In the genomic region with DNA sequence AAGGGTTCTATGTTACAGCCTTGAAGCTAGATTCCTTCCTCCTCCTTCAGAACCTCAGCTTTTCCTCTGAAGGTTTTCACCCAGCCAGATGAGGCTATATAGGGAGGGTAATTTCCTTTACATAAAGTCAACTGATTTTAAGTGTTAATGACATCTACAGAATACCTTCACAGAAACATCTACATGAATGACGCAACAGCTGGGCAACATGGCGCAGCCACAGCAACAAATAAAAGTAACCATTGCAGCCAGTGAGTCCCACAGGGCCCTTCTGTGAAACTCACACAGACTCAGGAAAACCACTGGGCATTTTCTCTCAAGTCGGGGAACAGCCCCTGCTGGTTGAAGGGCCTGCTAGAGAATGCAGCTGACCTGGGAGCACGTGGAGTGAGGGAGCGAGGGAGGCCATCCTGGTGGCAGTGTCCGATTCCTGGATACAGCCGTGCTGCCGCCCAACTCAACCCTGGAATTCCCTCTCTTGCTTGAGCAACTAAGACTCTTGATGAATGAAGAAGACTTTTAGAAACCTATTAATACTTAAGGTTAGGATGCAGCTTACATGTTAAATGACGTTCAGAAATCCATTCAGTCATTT, we compare ENCODE assay signal across 41 cellular contexts.
"Had no signal": no experiment of that assay in that cellular context is flagged by ENCODE, and none has a peak within 500 bp of the region (broad histone marks: within the 10 kb centered on the region; RNA-seq: fewer than 3 reads in every experiment).

No MANE protein-coding gene starts in this region.

- ATAC-seq: activated naive CD4-positive, alpha-beta T cell treated with anti-CD3 and anti-CD28 coated beads, Interleukin-2, amount 50 U/mL, for 72 hours; activated naive CD8-positive, alpha-beta T cell treated with anti-CD3 and anti-CD28 coated beads, Interleukin-2, amount 50 U/mL, for 24 hours; activated T-cell treated with anti-CD3 and anti-CD28 coated beads, Interleukin-2, amount 50 U/mL, for 4 hours; activated T-cell treated with anti-CD3 and anti-CD28 coated beads, Interleukin-2, amount 50 U/mL, for 72 hours; activated T-helper 17 cell treated with anti-CD3 and anti-CD28 coated beads, Interleukin-2, amount 50 U/mL, for 72 hours; body of pancreas had no signal

- H3K36me3 ChIP-seq: adrenal gland, ascending aorta, brain microvascular endothelial cell, breast epithelium, cardiac muscle cell had no signal

- H3K27me3 Mint-ChIP-seq: activated naive CD4-positive, alpha-beta T cell treated with anti-CD3 and anti-CD28 coated beads, Interleukin-2, amount 10 ng/mL, durations not matched to agents 7 days and 5 days; activated naive CD4-positive, alpha-beta T cell treated with anti-CD3 and anti-CD28 coated beads, Interleukin-2, amount 50 U/mL, for 24 hours; activated naive CD8-positive, alpha-beta T cell treated with anti-CD3 and anti-CD28 coated beads for 36 hours; activated T-cell treated with anti-CD3 and anti-CD28 coated beads, Interleukin-2, amount 50 U/mL, for 24 hours; brain had no signal

- H3K27me3 ChIP-seq: adrenal gland, ascending aorta, body of pancreas, brain microvascular endothelial cell, breast epithelium, cardiac muscle cell had no signal

- H3K27ac Mint-ChIP-seq: activated naive CD4-positive, alpha-beta T cell treated with anti-CD3 and anti-CD28 coated beads for 36 hours; activated naive CD4-positive, alpha-beta T cell treated with anti-CD3 and anti-CD28 coated beads, Interleukin-2, amount 10 ng/mL, durations not matched to agents 7 days and 5 days; activated naive CD4-positive, alpha-beta T cell treated with anti-CD3 and anti-CD28 coated beads, Interleukin-2, amount 50 U/mL, for 24 hours; activated naive CD4-positive, alpha-beta T cell treated with anti-CD3 and anti-CD28 coated beads, Interleukin-2, amount 50 U/mL, for 72 hours; activated naive CD8-positive, alpha-beta T cell; activated naive CD8-positive, alpha-beta T cell treated with anti-CD3 and anti-CD28 coated beads for 36 hours; activated naive CD8-positive, alpha-beta T cell treated with anti-CD3 and anti-CD28 coated beads, Interleukin-2, amount 10 ng/mL, durations not matched to agents 7 days and 5 days; activated naive CD8-positive, alpha-beta T cell treated with anti-CD3 and anti-CD28 coated beads, Interleukin-2, amount 50 U/mL, for 24 hours; activated T-cell treated with anti-CD3 and anti-CD28 coated beads, Interleukin-2, amount 50 U/mL, for 24 hours; activated T-cell treated with anti-CD3 and anti-CD28 coated beads, Interleukin-2, amount 50 U/mL, for 72 hours; activated T-helper 1 cell treated with anti-CD3 and anti-CD28 coated beads, Interleukin-12 subunit alpha, Interleukin-12 subunit beta, Interleukin-2, Interleukin-4 antibody, amounts not matched to agents 30 ng/mL and 10 ng/mL and 1 ng/mL, durations not matched to agents 14 hours and 24 hours and 36 hours; activated T-helper 17 cell treated with anti-CD3 and anti-CD28 coated beads, Interleukin-2, amount 50 U/mL, for 72 hours; activated T-helper 2 cell treated with anti-CD3 and anti-CD28 coated beads, Interferon-gamma antibody, Interleukin-2, Interleukin-4, amounts not matched to agents 10 μg/mL and 5 μg/mL and 100 μg/mL, durations not matched to agents 14 hours and 24 hours and 36 hours; brain had no signal

- DNase-seq: activated effector memory CD4-positive, alpha-beta T cell treated with anti-CD3 and anti-CD28 coated beads, Interleukin-2, amount 50 U/mL, for 16 hours; activated effector memory CD4-positive, alpha-beta T cell treated with Interleukin-2 at 50 U/mL for 16 hours; activated gamma-delta T cell; activated gamma-delta T cell treated with Interleukin-2 at 50 U/mL for 16 hours; activated naive CD4-positive, alpha-beta T cell; activated naive CD4-positive, alpha-beta T cell treated with anti-CD3 and anti-CD28 coated beads for 36 hours; activated naive CD4-positive, alpha-beta T cell treated with anti-CD3 and anti-CD28 coated beads, Interleukin-2, amount 10 ng/mL, durations not matched to agents 7 days and 5 days; activated naive CD4-positive, alpha-beta T cell treated with anti-CD3 and anti-CD28 coated beads, Interleukin-2, amount 50 U/mL, for 16 hours; activated naive CD4-positive, alpha-beta T cell treated with Interleukin-2 at 50 U/mL for 16 hours; activated naive CD8-positive, alpha-beta T cell treated with anti-CD3 and anti-CD28 coated beads for 36 hours; activated naive CD8-positive, alpha-beta T cell treated with anti-CD3 and anti-CD28 coated beads, Interleukin-2, amount 10 ng/mL, durations not matched to agents 7 days and 5 days; activated naive CD8-positive, alpha-beta T cell treated with anti-CD3 and anti-CD28 coated beads, Interleukin-2, amount 50 U/mL, for 24 hours; activated T-cell treated with anti-CD3 and anti-CD28 coated beads for 4 hours; activated T-cell treated with anti-CD3 and anti-CD28 coated beads, Interleukin-2, amount 50 U/mL, for 1 hour; activated T-cell treated with anti-CD3 and anti-CD28 coated beads, Interleukin-2, amount 50 U/mL, for 24 hours; activated T-cell treated with anti-CD3 and anti-CD28 coated beads, Interleukin-2, amount 50 U/mL, for 4 hours; activated T-cell treated with anti-CD3 and anti-CD28 coated beads, Interleukin-2, amount 50 U/mL, for 48 hours; activated T-cell treated with anti-CD3 and anti-CD28 coated beads, Interleukin-2, amount 50 U/mL, for 72 hours; adrenal gland; amniotic stem cell; amygdala; anterior cingulate cortex; aorta; body of pancreas; brain microvascular endothelial cell; caudate nucleus; central memory CD4-positive, alpha-beta T cell; cerebellar nuclear complex had no signal

- H3K9me3 ChIP-seq: adrenal gland, body of pancreas had no signal

- H3K9me3 Mint-ChIP-seq: activated naive CD4-positive, alpha-beta T cell treated with anti-CD3 and anti-CD28 coated beads, Interleukin-2, amount 10 ng/mL, durations not matched to agents 7 days and 5 days; activated naive CD4-positive, alpha-beta T cell treated with anti-CD3 and anti-CD28 coated beads, Interleukin-2, amount 50 U/mL, for 24 hours; activated naive CD8-positive, alpha-beta T cell treated with anti-CD3 and anti-CD28 coated beads, Interleukin-2, amount 10 ng/mL, durations not matched to agents 7 days and 5 days; activated T-cell treated with anti-CD3 and anti-CD28 coated beads, Interleukin-2, amount 50 U/mL, for 24 hours; activated T-cell treated with anti-CD3 and anti-CD28 coated beads, Interleukin-2, amount 50 U/mL, for 4 hours; activated T-helper 1 cell treated with anti-CD3 and anti-CD28 coated beads, Interleukin-12 subunit alpha, Interleukin-12 subunit beta, Interleukin-2, Interleukin-4 antibody, amounts not matched to agents 30 ng/mL and 10 ng/mL and 1 ng/mL, durations not matched to agents 14 hours and 24 hours and 36 hours; activated T-helper 17 cell treated with anti-CD3 and anti-CD28 coated beads, Interleukin-2, amount 50 U/mL, for 72 hours had no signal

- H3K4me3 Mint-ChIP-seq: activated naive CD4-positive, alpha-beta T cell treated with anti-CD3 and anti-CD28 coated beads for 36 hours; activated naive CD4-positive, alpha-beta T cell treated with anti-CD3 and anti-CD28 coated beads, Interleukin-2, amount 10 ng/mL, durations not matched to agents 7 days and 5 days; activated naive CD4-positive, alpha-beta T cell treated with anti-CD3 and anti-CD28 coated beads, Interleukin-2, amount 50 U/mL, for 24 hours; activated naive CD8-positive, alpha-beta T cell; activated naive CD8-positive, alpha-beta T cell treated with anti-CD3 and anti-CD28 coated beads for 36 hours; activated naive CD8-positive, alpha-beta T cell treated with anti-CD3 and anti-CD28 coated beads, Interleukin-2, amount 10 ng/mL, durations not matched to agents 7 days and 5 days; activated naive CD8-positive, alpha-beta T cell treated with anti-CD3 and anti-CD28 coated beads, Interleukin-2, amount 50 U/mL, for 24 hours; activated T-cell treated with anti-CD3 and anti-CD28 coated beads, Interleukin-2, amount 50 U/mL, for 24 hours; activated T-cell treated with anti-CD3 and anti-CD28 coated beads, Interleukin-2, amount 50 U/mL, for 4 hours; activated T-cell treated with anti-CD3 and anti-CD28 coated beads, Interleukin-2, amount 50 U/mL, for 72 hours; activated T-helper 1 cell treated with anti-CD3 and anti-CD28 coated beads, Interleukin-12 subunit alpha, Interleukin-12 subunit beta, Interleukin-2, Interleukin-4 antibody, amounts not matched to agents 30 ng/mL and 10 ng/mL and 1 ng/mL, durations not matched to agents 14 hours and 24 hours and 36 hours; activated T-helper 17 cell treated with anti-CD3 and anti-CD28 coated beads, Interleukin-2, amount 50 U/mL, for 72 hours; brain; central memory CD8-positive, alpha-beta T cell had no signal

- H3K27ac ChIP-seq: adrenal gland, ascending aorta, body of pancreas, brain microvascular endothelial cell, breast epithelium, cardiac muscle cell had no signal

- FAIRE-seq: astrocyte, bronchial epithelial cell had no signal

- H3K4me1 ChIP-seq: adrenal gland, ascending aorta, body of pancreas, breast epithelium had no signal

- H3K4me3 ChIP-seq: adrenal gland, ascending aorta, body of pancreas, breast epithelium, cardiac muscle cell had no signal

- H3K36me3 Mint-ChIP-seq: activated naive CD4-positive, alpha-beta T cell treated with anti-CD3 and anti-CD28 coated beads, Interleukin-2, amount 10 ng/mL, durations not matched to agents 7 days and 5 days; activated naive CD4-positive, alpha-beta T cell treated with anti-CD3 and anti-CD28 coated beads, Interleukin-2, amount 50 U/mL, for 24 hours; activated naive CD4-positive, alpha-beta T cell treated with anti-CD3 and anti-CD28 coated beads, Interleukin-2, amount 50 U/mL, for 72 hours; activated naive CD8-positive, alpha-beta T cell treated with anti-CD3 and anti-CD28 coated beads for 36 hours; activated naive CD8-positive, alpha-beta T cell treated with anti-CD3 and anti-CD28 coated beads, Interleukin-2, amount 10 ng/mL, durations not matched to agents 7 days and 5 days; brain had no signal

- H3K4me1 Mint-ChIP-seq: activated naive CD4-positive, alpha-beta T cell treated with anti-CD3 and anti-CD28 coated beads, Interleukin-2, amount 10 ng/mL, durations not matched to agents 7 days and 5 days; activated naive CD4-positive, alpha-beta T cell treated with anti-CD3 and anti-CD28 coated beads, Interleukin-2, amount 50 U/mL, for 24 hours; activated naive CD8-positive, alpha-beta T cell treated with anti-CD3 and anti-CD28 coated beads for 36 hours; activated naive CD8-positive, alpha-beta T cell treated with anti-CD3 and anti-CD28 coated beads, Interleukin-2, amount 10 ng/mL, durations not matched to agents 7 days and 5 days; activated naive CD8-positive, alpha-beta T cell treated with anti-CD3 and anti-CD28 coated beads, Interleukin-2, amount 50 U/mL, for 24 hours; activated T-helper 17 cell treated with anti-CD3 and anti-CD28 coated beads, Interleukin-2, amount 50 U/mL, for 72 hours; brain; central memory CD8-positive, alpha-beta T cell had no signal
